In genomic region chr19:3721131-3721899, GRCh38 we compare ENCODE assay signal across 1 cellular context.
TF ChIP-seq lines count a peak whose summit lies in the region.

No MANE protein-coding gene starts in this region.

TF ChIP-seq in K562, 482 proteins besides CTCF, POLR2A, EP300 and RAD21 (continued from another document and continues in another):
- TF ChIP-seq VEZF1 (CRISPR knock-in tag; IDR thresholded peaks at IDR 0.05) (peak; percentile 91), POLR2B (IDR thresholded peaks at IDR 0.05; ENCODE audit: low read depth, partially characterized antibody) (no peak), SUPT5H (IDR thresholded peaks at IDR 0.05) (no peak), E2F4 (CRISPR knock-in tag; IDR thresholded peaks at IDR 0.05; ENCODE audit: low read depth) (no peak), STAT5A (IDR thresholded peaks at IDR 0.05; ENCODE audit: borderline replicate concordance, low read length) (no peak; the same call in 1 of the 2 replicates), CBX8 (IDR thresholded peaks at IDR 0.05; ENCODE audit: borderline replicate concordance, extremely low read depth, low read depth, low read length, poor library complexity, severe bottlenecking) (no peak), BRD9 (IDR thresholded peaks at IDR 0.05; ENCODE audit: low read depth, partially characterized antibody) (no peak), ZNF699 (CRISPR knock-in tag; IDR thresholded peaks at IDR 0.05; ENCODE audit: insufficient replicate concordance) (no peak), ZBTB26 (CRISPR knock-in tag; IDR thresholded peaks at IDR 0.05) (no peak), PREB (CRISPR knock-in tag; IDR thresholded peaks at IDR 0.05) (0 out of 2 replicates have a peak, but pooled peaks have one; percentile 1), MLLT1 (IDR thresholded peaks at IDR 0.05) (peak in 1 of 2 experiments; percentile 62; a peak in 1 of 4 replicates), BACH1 (tag; IDR thresholded peaks at IDR 0.05) (no peak), CBFA2T3 (IDR thresholded peaks at IDR 0.05) (peak; percentile 37; the same call in 1 of the 2 replicates), CAMTA2 (CRISPR knock-in tag; conservative IDR thresholded peaks at IDR 0.05) (no peak), ZNF518B (CRISPR knock-in tag; IDR thresholded peaks at IDR 0.05) (no peak), ZNF184 (CRISPR knock-in tag; IDR thresholded peaks at IDR 0.05) (no peak), ZBTB33 (CRISPR knock-in tag; IDR thresholded peaks at IDR 0.05) (peak; percentile 84; the same call in 1 of the 2 replicates), RNF219 (CRISPR knock-in tag; IDR thresholded peaks at IDR 0.05) (no peak), PKNOX1 (IDR thresholded peaks at IDR 0.05) (peak; percentile 53; the same call in 1 of the 2 replicates), CSDE1 (IDR thresholded peaks at IDR 0.05) (no peak), POLR2AphosphoS5 (IDR thresholded peaks at IDR 0.05; ENCODE audit: control insufficient read depth, insufficient read depth, low read depth, low read length) (no peak), ARNT (IDR thresholded peaks at IDR 0.05) (peak; percentile 90 to 95; a peak in 3 of 4 replicates), NFE2L1 (tag; IDR thresholded peaks at IDR 0.05; ENCODE audit: borderline replicate concordance, low read depth) (no peak), SMAD1 (IDR thresholded peaks at IDR 0.05; ENCODE audit: low read depth, low read length, partially characterized antibody) (no peak), ATF7 (IDR thresholded peaks at IDR 0.05) (peak; percentile 78), ZNF146 (CRISPR knock-in tag; IDR thresholded peaks at IDR 0.05; ENCODE audit: unreplicated experiment) (no peak), GABPA (tag; conservative IDR thresholded peaks at IDR 0.05; ENCODE audit: low read depth) (no peak), PCBP1 (IDR thresholded peaks at IDR 0.05; ENCODE audit: low read depth, low read length, poor library complexity, severe bottlenecking) (peak; percentile 100), DEAF1 (CRISPR knock-in tag; IDR thresholded peaks at IDR 0.05) (no peak), IRF2 (CRISPR knock-in tag; IDR thresholded peaks at IDR 0.05) (no peak), NCOA1 (IDR thresholded peaks at IDR 0.05; ENCODE audit: low read depth) (peak; percentile 68; the same call in 1 of the 2 replicates), CHD2 (IDR thresholded peaks at IDR 0.05; ENCODE audit: low read depth, low read length) (peak; percentile 56), RBM39 (optimal IDR thresholded peaks at IDR 0.05; ENCODE audit: low read depth, low read length) (no peak), HDAC1 (IDR thresholded peaks at IDR 0.05) (peak; percentile 69 to 77; a peak in 3 of 4 replicates), ZEB2 (IDR thresholded peaks at IDR 0.05) (no peak), CHD1 (IDR thresholded peaks at IDR 0.05; ENCODE audit: low read length) (no peak), HNRNPH1 (optimal IDR thresholded peaks at IDR 0.05; ENCODE audit: low read depth, low read length) (no peak), PRDM10 (IDR thresholded peaks at IDR 0.05; ENCODE audit: partially characterized antibody) (peak; percentile 30), SIRT6 (IDR thresholded peaks at IDR 0.05; ENCODE audit: low read depth, low read length) (no peak)
